In the genomic region with DNA sequence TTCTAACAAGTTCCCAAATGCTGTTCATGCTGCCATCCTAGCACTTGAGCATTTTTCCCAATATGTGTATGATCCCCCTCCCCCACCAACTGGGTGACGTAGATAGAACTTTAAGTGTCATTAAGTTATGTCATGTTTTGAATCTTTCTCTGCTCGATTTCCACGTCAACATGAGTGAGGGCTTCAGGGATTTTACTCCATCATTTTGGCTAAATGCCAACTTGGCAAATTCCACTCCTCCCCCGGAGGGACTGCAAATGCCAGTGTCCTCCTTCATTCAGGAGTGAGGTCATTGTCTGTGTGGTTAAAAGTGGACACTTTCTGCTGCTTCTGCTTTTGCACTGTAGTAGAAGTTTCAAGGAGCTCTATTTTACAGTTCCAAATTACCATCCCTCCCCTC, we compare ENCODE assay signal across 9 cellular contexts.
DNase-seq lines count a peak whose midpoint lies in the region; ATAC-seq and TF ChIP-seq lines count a peak whose summit lies in the region.
"Had no signal": no experiment of that assay in that cellular context is flagged by ENCODE, and none has a peak within 500 bp of the region (broad histone marks: within the 10 kb centered on the region; RNA-seq: fewer than 3 reads in every experiment).

No MANE protein-coding gene starts in this region.

- no peaks in the 10 kb centered on the region for H3K27me3 ChIP-seq in SJCRH30
- no peaks in the 10 kb centered on the region for H3K27me3 ChIP-seq in gastrocnemius medialis

- peaks cover 7% of the 10 kb centered on the region for H3K9me3 ChIP-seq in SJCRH30 (replicated peaks)
- no peaks in the 10 kb centered on the region for H3K9me3 ChIP-seq in gastrocnemius medialis

- H3K4me1 ChIP-seq in SJCRH30 (peaks cover 31% of the 10 kb centered on the region), gastrocnemius medialis (peaks cover 18 to 27% of the 10 kb centered on the region in 2 donors)

- DNase-seq in HT1080 (ENCODE audit: low read depth) (peak; percentile 45), SJCRH30 (peak; percentile 72 to 81), fibroblast of pulmonary artery (ENCODE audit: low read depth) (peak; percentile 62), gastrocnemius medialis (no peak), GM19240 (ENCODE audit: insufficient read length, low spot score) (no peak), NCI-H146 treated with DMSO at 0.1 percent for 48 hours (lab: John Stamatoyannopoulos, UW; ENCODE audit: unreplicated experiment) (no peak)
- DNase-seq in stimulated activated CD4-positive, alpha-beta T cell treated with anti-CD3 and anti-CD28 coated beads, Interleukin-4, amount 100 ng/mL, for 24 hours, result no peak
- DNase-seq: activated naive CD8-positive, alpha-beta T cell treated with anti-CD3 and anti-CD28 coated beads for 36 hours; NCI-H1694 had no signal

- H3K36me3 ChIP-seq in SJCRH30 (no peaks in the 10 kb centered on the region), gastrocnemius medialis (no peaks in the 10 kb centered on the region)

- no peak for TF ChIP-seq POLR2A in gastrocnemius medialis (IDR thresholded peaks at IDR 0.05)

- TF ChIP-seq CTCF in fibroblast of pulmonary artery (IDR thresholded peaks at IDR 0.05; ENCODE audit: low read length, missing control alignments), result no peak
- TF ChIP-seq CTCF in gastrocnemius medialis (IDR thresholded peaks at IDR 0.05 in 4 of 5, conservative IDR thresholded peaks at IDR 0.05 in 1 of 5), result no peak

- intact Hi-C loops in gastrocnemius medialis (cut with DNase I; ENCODE audit: low total_unique reads), result loop anchor here (5.0 kb wide), 1 partner anchor 71 kb away; no protein-coding TSS in a partner anchor

- ATAC-seq in gastrocnemius medialis, result peak; percentile 40 to 49

- in situ Hi-C loops in gastrocnemius medialis (cut with MboI; ENCODE audit: low sequenced_read_pairs in 4 of 4), result no loop called here

- no peak overlapping the region for H3K4me3 ChIP-seq in SJCRH30
- no peak overlapping the region for H3K4me3 ChIP-seq in fibroblast of pulmonary artery (replicated peaks; ENCODE audit: low read depth, low read length)
- no peak overlapping the region for H3K4me3 ChIP-seq in gastrocnemius medialis

- H3K27ac ChIP-seq in SJCRH30, result peak overlapping the region; percentile 46
- peak overlapping the region; percentile 68 to 77 (median 70) for H3K27ac ChIP-seq in gastrocnemius medialis

Comparison
In these comparisons a context has a peak if more than half of its experiments do, and no peak if none do; other contexts are left out.
1. DNase-seq: peak in HT1080 (single experiment), SJCRH30 (2 of 2) and fibroblast of pulmonary artery (single experiment); none in gastrocnemius medialis (0 of 2), GM19240 (single experiment), NCI-H146 treated with DMSO at 0.1 percent for 48 hours (single experiment) and stimulated activated CD4-positive, alpha-beta T cell treated with anti-CD3 and anti-CD28 coated beads, Interleukin-4, amount 100 ng/mL, for 24 hours (single experiment).